Comparison of ENCODE assay signal across 9 cellular contexts in the genomic region with DNA sequence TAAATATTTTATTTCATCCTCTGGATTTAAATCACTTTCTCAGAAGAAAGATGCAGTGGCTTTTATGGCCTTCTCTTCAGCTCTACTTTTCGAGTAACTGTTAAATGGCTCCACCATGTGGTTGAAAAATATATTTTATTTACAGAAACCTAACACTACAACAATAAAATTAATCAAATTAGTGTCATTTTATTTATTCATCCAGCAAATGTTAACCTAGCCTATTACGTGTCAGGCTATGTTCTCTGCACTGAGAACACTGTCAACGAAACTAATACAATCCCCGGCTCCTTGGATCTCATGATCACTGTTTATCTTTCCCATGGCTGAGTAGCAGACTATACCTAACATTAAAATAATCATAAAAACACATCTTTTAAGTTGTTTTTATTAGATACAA.
DNase-seq lines count a peak whose midpoint lies in the region; ATAC-seq and TF ChIP-seq lines count a peak whose summit lies in the region.
"Had no signal": no experiment of that assay in that cellular context is flagged by ENCODE, and none has a peak within 500 bp of the region (broad histone marks: within the 10 kb centered on the region; RNA-seq: fewer than 3 reads in every experiment).

No MANE protein-coding gene starts in this region.

- H3K27me3 ChIP-seq in DND-41 (ENCODE audit: insufficient read depth, low read length, poor library complexity) (no peaks in the 10 kb centered on the region), GM23338 (ENCODE audit: insufficient read depth) (no peaks in the 10 kb centered on the region), neural progenitor cell (no peaks in the 10 kb centered on the region)
- H3K27me3 ChIP-seq: SJSA1 had no signal

- H3K4me1 ChIP-seq in DND-41 (ENCODE audit: insufficient read depth, low read length), result no peaks in the 10 kb centered on the region
- H3K4me1 ChIP-seq in GM23338 (ENCODE audit: insufficient read depth), result no peaks in the 10 kb centered on the region
- peaks cover 6% of the 10 kb centered on the region for H3K4me1 ChIP-seq in neural progenitor cell
- H3K4me1 ChIP-seq: SJSA1 had no signal

- no peaks in the 10 kb centered on the region for H3K36me3 Mint-ChIP-seq in GM23338 (ENCODE audit: low read depth)
- no peaks in the 10 kb centered on the region for H3K36me3 Mint-ChIP-seq in chondrocyte (ENCODE audit: low read depth)
- H3K36me3 Mint-ChIP-seq in neural progenitor cell, result no peaks in the 10 kb centered on the region

- H3K9ac ChIP-seq in DND-41 (ENCODE audit: low read depth, low read length) (no peak overlapping the region), neural progenitor cell (no peak overlapping the region)

- no peak overlapping the region for H3K4me2 ChIP-seq in DND-41 (ENCODE audit: insufficient read depth, low read length)
- H3K4me2 ChIP-seq in GM23338, result no peak overlapping the region
- H3K4me2 ChIP-seq in neural progenitor cell, result no peak overlapping the region

- H3K36me3 ChIP-seq in DND-41 (ENCODE audit: insufficient read depth, low read length) (no peaks in the 10 kb centered on the region), GM23338 (ENCODE audit: insufficient read depth) (no peaks in the 10 kb centered on the region), neural progenitor cell (no peaks in the 10 kb centered on the region)
- H3K36me3 ChIP-seq: SJSA1 had no signal

- H2AFZ ChIP-seq in DND-41 (ENCODE audit: low read depth, low read length) (no peak overlapping the region), GM23338 (no peak overlapping the region), neural progenitor cell (replicated peaks) (no peak overlapping the region)

- TF ChIP-seq CTCF in DND-41 (IDR thresholded peaks at IDR 0.05; ENCODE audit: borderline replicate concordance, extremely low read depth, low read length, poor library complexity, severe bottlenecking) (peak; percentile 54), GM23338 (conservative IDR thresholded peaks at IDR 0.05; ENCODE audit: low read depth in 2 of 2) (peak; percentile 62 to 71), chondrocyte (IDR thresholded peaks at IDR 0.05) (peak; percentile 90), neural progenitor cell (IDR thresholded peaks at IDR 0.05) (peak; percentile 74)

- H3K27me3 Mint-ChIP-seq in GM23338 (ENCODE audit: insufficient read depth, low read depth, poor library complexity), result peaks cover 1% of the 10 kb centered on the region
- H3K27me3 Mint-ChIP-seq in chondrocyte (ENCODE audit: low read depth), result peaks cover 17% of the 10 kb centered on the region
- H3K27me3 Mint-ChIP-seq in neural progenitor cell (ENCODE audit: insufficient read depth, low read depth), result peaks cover 6% of the 10 kb centered on the region

- 0 out of 3 replicates have a peak, but pooled peaks have one; percentile 44 for ATAC-seq in DND-41 (ENCODE audit: insufficient read depth, low read depth)
- peak; percentile 52 for ATAC-seq in GM23338
- no peak for ATAC-seq in GM19328 (IDR thresholded peaks at IDR 0.05; ENCODE audit: unreplicated experiment)
- ATAC-seq in HG02798 (IDR thresholded peaks at IDR 0.05; ENCODE audit: poor library complexity, unreplicated experiment), result no peak

- no peaks in the 10 kb centered on the region for H3K9me3 Mint-ChIP-seq in GM23338
- H3K9me3 Mint-ChIP-seq in chondrocyte (ENCODE audit: low read depth), result no peaks in the 10 kb centered on the region
- peaks cover 4% of the 10 kb centered on the region for H3K9me3 Mint-ChIP-seq in neural progenitor cell

- H3K79me2 ChIP-seq in DND-41 (ENCODE audit: insufficient read depth, low read length) (no peaks in the 10 kb centered on the region), GM23338 (replicated peaks; ENCODE audit: insufficient read depth) (no peaks in the 10 kb centered on the region), neural progenitor cell (ENCODE audit: low read depth) (no peaks in the 10 kb centered on the region)

- no peak overlapping the region for H3K27ac Mint-ChIP-seq in GM23338
- H3K27ac Mint-ChIP-seq in chondrocyte (ENCODE audit: unreplicated experiment), result no peak overlapping the region
- no peak overlapping the region for H3K27ac Mint-ChIP-seq in neural progenitor cell

- H4K20me1 ChIP-seq in DND-41 (ENCODE audit: insufficient read depth, low read length) (no peaks in the 10 kb centered on the region), GM23338 (replicated peaks; ENCODE audit: insufficient read depth) (no peaks in the 10 kb centered on the region), neural progenitor cell (ENCODE audit: low read depth) (no peaks in the 10 kb centered on the region)

- H3K4me1 Mint-ChIP-seq in GM23338, result no peaks in the 10 kb centered on the region
- no peaks in the 10 kb centered on the region for H3K4me1 Mint-ChIP-seq in chondrocyte (ENCODE audit: low read depth)
- H3K4me1 Mint-ChIP-seq in neural progenitor cell, result peaks cover 3% of the 10 kb centered on the region

- DNase-seq in DND-41 (no peak), GM23338 (ENCODE audit: low spot score) (peak; percentile 67), NCI-H2196 (lab: John Stamatoyannopoulos, UW; ENCODE audit: unreplicated experiment) (peak; percentile 55), chondrocyte (ENCODE audit: low spot score) (no peak), neural progenitor cell (ENCODE audit: low spot score) (peak; percentile 56), T-helper 2 cell (no peak)

- peaks cover 6% of the 10 kb centered on the region; the same call in 1 of the 2 replicates for H3K9me2 ChIP-seq in GM23338 (ENCODE audit: insufficient read depth)

- no peaks in the 10 kb centered on the region for H3F3A ChIP-seq in GM23338 (replicated peaks; ENCODE audit: low read depth)
- H3F3A ChIP-seq in neural progenitor cell (ENCODE audit: low read depth), result no peaks in the 10 kb centered on the region

- no peak overlapping the region for H3K4me3 Mint-ChIP-seq in GM23338
- H3K4me3 Mint-ChIP-seq in chondrocyte (ENCODE audit: unreplicated experiment), result no peak overlapping the region
- H3K4me3 Mint-ChIP-seq in neural progenitor cell, result no peak overlapping the region

- H3K4me3 ChIP-seq in DND-41 (ENCODE audit: low read depth in 1 of 2, low read length in 2 of 2) (no peak overlapping the region), GM23338 (no peak overlapping the region), neural progenitor cell (no peak overlapping the region)
- H3K4me3 ChIP-seq: SJSA1 had no signal

- H3K27ac ChIP-seq in DND-41 (ENCODE audit: low read length), result no peak overlapping the region
- no peak overlapping the region for H3K27ac ChIP-seq in GM23338 (ENCODE audit: low read depth)
- H3K27ac ChIP-seq in neural progenitor cell, result no peak overlapping the region
- H3K27ac ChIP-seq: SJSA1 had no signal

- H3K9me3 ChIP-seq in DND-41 (ENCODE audit: insufficient read depth, low read length, severe bottlenecking) (no peaks in the 10 kb centered on the region), neural progenitor cell (ENCODE audit: low read depth) (no peaks in the 10 kb centered on the region)
- H3K9me3 ChIP-seq: SJSA1 had no signal

TF ChIP-seq in GM23338, 12 proteins besides CTCF, POLR2A, EP300 and RAD21 (continues in another document):
- no peak for TF ChIP-seq CREB1 (CRISPR knock-in tag; IDR thresholded peaks at IDR 0.05; ENCODE audit: low read depth)

Comparison
In these comparisons a context has a peak if more than half of its experiments do, and no peak if none do; other contexts are left out.
1. ATAC-seq: peak in DND-41 (single experiment) and GM23338 (single experiment); none in GM19328 (single experiment) and HG02798 (single experiment).
2. DNase-seq: peak in GM23338 (single experiment), NCI-H2196 (single experiment) and neural progenitor cell (single experiment); none in DND-41 (single experiment), chondrocyte (single experiment) and T-helper 2 cell (0 of 5).
3. Peak in every context shown above with its lines, with median percentiles within 50 percentile points of each other: CTCF ChIP-seq.